17 cellular contexts compared by ENCODE assay signal in the genomic region with DNA sequence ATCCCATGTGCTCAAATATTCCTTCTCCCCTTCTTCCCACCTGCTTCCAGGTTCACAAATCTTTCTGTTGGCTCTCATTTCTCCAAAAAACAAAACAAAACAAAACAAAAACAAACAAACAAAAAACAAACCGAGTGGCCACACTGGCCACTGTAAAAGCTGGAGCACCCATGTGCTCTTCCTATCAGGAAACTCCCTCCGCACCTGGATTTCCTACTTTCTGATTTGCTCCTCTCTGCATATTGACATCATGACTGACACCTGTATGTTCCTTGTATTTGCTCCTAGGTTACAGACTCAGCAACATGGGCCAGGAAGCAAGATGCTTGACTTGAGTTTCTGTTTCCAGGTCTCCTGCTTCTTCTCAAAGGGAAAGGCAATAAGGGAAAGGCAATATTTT.
A peak's percentile ranks its signal among the peaks of the same experiment; 100 is the strongest.
DNase-seq lines count a peak whose midpoint lies in the region; ATAC-seq and TF ChIP-seq lines count a peak whose summit lies in the region.
"Had no signal": no experiment of that assay in that cellular context is flagged by ENCODE, and none has a peak within 500 bp of the region (broad histone marks: within the 10 kb centered on the region; RNA-seq: fewer than 3 reads in every experiment).

No MANE protein-coding gene starts in this region.

- CTCF ChIA-PET in A673 (lab: Charles Lee): no interaction called here

- H2BK120ac ChIP-seq in mesenchymal stem cell (ENCODE audit: low read depth, low read length): no peak overlapping the region

- H3K36me3 ChIP-seq in A673 (ENCODE audit: insufficient read depth, low read length, poor library complexity, severe bottlenecking) (no peaks in the 10 kb centered on the region), GM23248 (ENCODE audit: low read depth) (no peaks in the 10 kb centered on the region), SJCRH30 (no peaks in the 10 kb centered on the region), mesenchymal stem cell (ENCODE audit: control insufficient read depth in 1 of 2, insufficient read depth in 2 of 2, low read depth in 1 of 2, low read length in 2 of 2) (no peaks in the 10 kb centered on the region), left ventricle myocardium inferior (no peaks in the 10 kb centered on the region), mucosa of descending colon (ENCODE audit: low read depth) (no peaks in the 10 kb centered on the region)
- H3K36me3 ChIP-seq: esophagus squamous epithelium, thoracic aorta had no signal

- WGBS in GM23248 (ENCODE audit: low coverage in 1 of 2, low lambda C conversion rate in 2 of 2, missing lambda C conversion rate in 2 of 2), 2 experiments: 45 to 54% methylated on average over 2 of the region's 2 CpGs
- WGBS in mesenchymal stem cell: 44% methylated on average over 2 of the region's 2 CpGs

- H2AFZ ChIP-seq in GM23248 (no peak overlapping the region), mesenchymal stem cell (ENCODE audit: low read depth, low read length) (no peak overlapping the region)
- H2AFZ ChIP-seq: GM23338 had no signal

- H2AK5ac ChIP-seq in mesenchymal stem cell (ENCODE audit: low read length, severe bottlenecking): no peak overlapping the region

- intact Hi-C loops in A673 (cut with micrococcal nuclease; ENCODE audit: unreplicated experiment): no loop called here
- intact Hi-C loops in left ventricle myocardium inferior (cut with micrococcal nuclease): no loop called here
- intact Hi-C loops in mucosa of descending colon (cut with DNase I, micrococcal nuclease): no loop called here

- no peak overlapping the region for H2BK15ac ChIP-seq in mesenchymal stem cell (ENCODE audit: low read depth, poor library complexity, severe bottlenecking)

- H3K4ac ChIP-seq in mesenchymal stem cell (ENCODE audit: low read depth in 1 of 2, low read length in 2 of 2): no peak overlapping the region

- H3K27me3 ChIP-seq in A673 (replicated peaks; ENCODE audit: insufficient read depth, low read depth, low read length, poor library complexity) (peaks cover 20% of the 10 kb centered on the region), GM23248 (replicated peaks; ENCODE audit: insufficient read depth) (no peaks in the 10 kb centered on the region), SJCRH30 (no peaks in the 10 kb centered on the region), mesenchymal stem cell (ENCODE audit: control insufficient read depth in 1 of 2, insufficient read depth in 1 of 2, low read length in 2 of 2) (peaks cover 0 to 22% of the 10 kb centered on the region in 2 experiments), left ventricle myocardium inferior (ENCODE audit: low read depth) (no peaks in the 10 kb centered on the region)
- H3K27me3 ChIP-seq: esophagus squamous epithelium had no signal

- H3K9me3 ChIP-seq in A673 (ENCODE audit: low read depth, low read length, poor library complexity, severe bottlenecking) (no peaks in the 10 kb centered on the region), GM23248 (ENCODE audit: low read depth) (no peaks in the 10 kb centered on the region), SJCRH30 (replicated peaks) (no peaks in the 10 kb centered on the region), mesenchymal stem cell (ENCODE audit: control insufficient read depth, low read length) (no peaks in the 10 kb centered on the region), left ventricle myocardium inferior (replicated peaks) (no peaks in the 10 kb centered on the region), mucosa of descending colon (no peaks in the 10 kb centered on the region)
- H3K9me3 ChIP-seq: esophagus squamous epithelium, thoracic aorta had no signal

- H3K4me3 ChIP-seq in A673 (ENCODE audit: low read depth, low read length, poor library complexity, severe bottlenecking) (no peak overlapping the region), GM23248 (no peak overlapping the region), SJCRH30 (no peak overlapping the region), mesenchymal stem cell (ENCODE audit: insufficient read depth in 1 of 2, low read depth in 1 of 2, low read length in 2 of 2) (no peak overlapping the region), left ventricle myocardium inferior (no peak overlapping the region), mucosa of descending colon (no peak overlapping the region)
- H3K4me3 ChIP-seq: esophagus squamous epithelium, GM23338, thoracic aorta had no signal

- BruUV-seq in A673 (replicated peaks; lab: Mats Ljungman, UMichigan): no TSS peak

- no peaks in the 10 kb centered on the region for H3F3A ChIP-seq in GM23248 (ENCODE audit: insufficient read depth)

- in situ Hi-C loops in GM23248 (cut with MboI) (no loop called here), ACHN (cut with HindIII; ENCODE audit: low pct_ligation_motif_present, low pct_unique_long_range_greater_than_20kb, low sequenced_read_pairs) (no loop called here)

- POLR2A ChIA-PET in A673 (lab: Charles Lee; ENCODE audit: low non-redundant PET): no interaction called here

- H3K14ac ChIP-seq in mesenchymal stem cell (ENCODE audit: low read length in 2 of 2): no peak overlapping the region

- TF ChIP-seq CTCF in A673 (conservative IDR thresholded peaks at IDR 0.05; ENCODE audit: low read depth, low read length): no peak
- TF ChIP-seq CTCF in left ventricle myocardium inferior (IDR thresholded peaks at IDR 0.05; ENCODE audit: borderline replicate concordance): no peak
- no peak for TF ChIP-seq CTCF in mucosa of descending colon (IDR thresholded peaks at IDR 0.05)

- H3K27ac ChIP-seq in A673 (ENCODE audit: low read depth, low read length, poor library complexity, severe bottlenecking) (no peak overlapping the region), GM23248 (no peak overlapping the region), SJCRH30 (peak overlapping the region; percentile 58), mesenchymal stem cell (ENCODE audit: low read length, poor library complexity, severe bottlenecking) (peak overlapping the region; percentile 69), left ventricle myocardium inferior (replicated peaks) (no peak overlapping the region)
- H3K27ac ChIP-seq: thoracic aorta had no signal

- peaks cover 7% of the 10 kb centered on the region for H3K4me1 ChIP-seq in A673 (ENCODE audit: insufficient read depth, low read length, poor library complexity, severe bottlenecking)
- no peaks in the 10 kb centered on the region for H3K4me1 ChIP-seq in GM23248 (ENCODE audit: insufficient read depth)
- H3K4me1 ChIP-seq in SJCRH30: peaks cover 9% of the 10 kb centered on the region
- H3K4me1 ChIP-seq in mesenchymal stem cell (ENCODE audit: control insufficient read depth, insufficient read depth, low read depth, low read length): no peaks in the 10 kb centered on the region
- H3K4me1 ChIP-seq in left ventricle myocardium inferior: no peaks in the 10 kb centered on the region
- no peaks in the 10 kb centered on the region for H3K4me1 ChIP-seq in mucosa of descending colon (ENCODE audit: low read depth)
- H3K4me1 ChIP-seq: esophagus squamous epithelium had no signal

- no peaks in the 10 kb centered on the region for H3K79me1 ChIP-seq in mesenchymal stem cell (replicated peaks; ENCODE audit: low read length, poor library complexity, severe bottlenecking)

- no peak overlapping the region for H3K18ac ChIP-seq in mesenchymal stem cell (ENCODE audit: low read depth in 1 of 2, low read length in 2 of 2)

- H2BK5ac ChIP-seq in mesenchymal stem cell (ENCODE audit: low read depth, low read length, poor library complexity, severe bottlenecking): no peak overlapping the region

- no peak overlapping the region for H3K23ac ChIP-seq in mesenchymal stem cell (ENCODE audit: low read length in 2 of 2)

- no peak overlapping the region for H2BK12ac ChIP-seq in mesenchymal stem cell (ENCODE audit: low read length in 2 of 2)

- H4K91ac ChIP-seq in mesenchymal stem cell (ENCODE audit: low read length): no peak overlapping the region

- no peak overlapping the region for H4K8ac ChIP-seq in mesenchymal stem cell (ENCODE audit: low read length)

- no peaks in the 10 kb centered on the region for H3K79me2 ChIP-seq in GM23248 (ENCODE audit: insufficient read depth)

- H3K4me2 ChIP-seq in GM23248 (ENCODE audit: unreplicated experiment): peak overlapping the region; percentile 3
- no peak overlapping the region for H3K4me2 ChIP-seq in mesenchymal stem cell (ENCODE audit: low read length, poor library complexity, severe bottlenecking)
- H3K4me2 ChIP-seq: GM23338 had no signal

- H4K20me1 ChIP-seq in GM23248 (ENCODE audit: insufficient read depth): no peaks in the 10 kb centered on the region

- no peaks in the 10 kb centered on the region for H3K9me2 ChIP-seq in GM23248 (ENCODE audit: insufficient read depth)

- H3K9ac ChIP-seq in GM23248 (no peak overlapping the region), mesenchymal stem cell (ENCODE audit: low read length) (peak overlapping the region; percentile 33)

- DNase-seq in A673 (ENCODE audit: low spot score): peak; percentile 4
- no peak for DNase-seq in GM23248
- no peak for DNase-seq in SJCRH30
- no peak for DNase-seq in mesenchymal stem cell
- no peak for DNase-seq in left ventricle myocardium inferior
- DNase-seq in ACHN: no peak
- no peak for DNase-seq in mucosa of descending colon
- no peak for DNase-seq in inferior parietal cortex (ENCODE audit: extremely low spot score)
- DNase-seq: activated gamma-delta T cell; AML-193; amygdala; esophagus squamous epithelium; head of caudate nucleus; right cardiac atrium; stimulated activated naive B cell treated with anti-CD40 and anti-IgM and Interleukin-4, amounts not matched to agents 10 μg/mL and 1 μg/mL and 100 μg/mL, for 72 hours had no signal

- ATAC-seq in mucosa of descending colon: no peak
- ATAC-seq: GM23338; right cardiac atrium; stimulated activated naive B cell treated with anti-CD40 and anti-IgM and Interleukin-4, amounts not matched to agents 10 μg/mL and 1 μg/mL and 100 μg/mL, for 72 hours had no signal

Comparison
In these comparisons a context has a peak if more than half of its experiments do, and no peak if none do; other contexts are left out.
1. H3K27ac ChIP-seq: peak in SJCRH30 (single experiment) and mesenchymal stem cell (single experiment); none in A673 (single experiment), GM23248 (single experiment) and left ventricle myocardium inferior (single experiment).